1 cellular context compared by ENCODE assay signal in genomic region chr19:1259206-1259872, GRCh38.
TF ChIP-seq lines count a peak whose summit lies in the region.

No MANE protein-coding gene starts in this region.

TF ChIP-seq in HepG2, 621 proteins besides CTCF, POLR2A, EP300 and RAD21 (continued from another document and continues in another):
- peak; percentile 55; the same call in 1 of the 2 replicates for TF ChIP-seq ZNF292 (CRISPR knock-in tag; IDR thresholded peaks at IDR 0.05; ENCODE audit: borderline replicate concordance, low read depth)
- TF ChIP-seq ZNF207 (IDR thresholded peaks at IDR 0.05; ENCODE audit: borderline replicate concordance): no peak
- TF ChIP-seq PREB (CRISPR knock-in tag; IDR thresholded peaks at IDR 0.05): no peak
- TF ChIP-seq SRSF9 (IDR thresholded peaks at IDR 0.05; ENCODE audit: borderline replicate concordance, insufficient read depth, low read depth, low read length, poor library complexity, severe bottlenecking): no peak
- TF ChIP-seq ZNF549 (CRISPR knock-in tag; IDR thresholded peaks at IDR 0.05): no peak
- no peak for TF ChIP-seq ZNF142 (CRISPR knock-in tag; IDR thresholded peaks at IDR 0.05)
- TF ChIP-seq ZNF674 (CRISPR knock-in tag; IDR thresholded peaks at IDR 0.05; ENCODE audit: low read depth): no peak
- no peak for TF ChIP-seq CSRNP2 (CRISPR knock-in tag; conservative IDR thresholded peaks at IDR 0.05; ENCODE audit: low read depth)
- no peak for TF ChIP-seq TRIM24 (CRISPR knock-in tag; IDR thresholded peaks at IDR 0.05)
- peak; percentile 97 for TF ChIP-seq ZFP36L1 (CRISPR knock-in tag; IDR thresholded peaks at IDR 0.05)
- no peak; the same call in 1 of the 2 replicates for TF ChIP-seq NFAT5 (CRISPR knock-in tag; IDR thresholded peaks at IDR 0.05)
- peak; percentile 69 for TF ChIP-seq HOXA5 (CRISPR knock-in tag; IDR thresholded peaks at IDR 0.05)
- no peak; the same call in 1 of the 2 replicates for TF ChIP-seq ZNF12 (CRISPR knock-in tag; IDR thresholded peaks at IDR 0.05)
- TF ChIP-seq TFDP2 (CRISPR knock-in tag; IDR thresholded peaks at IDR 0.05): 0 out of 2 replicates have a peak, but pooled peaks have one; percentile 45
- TF ChIP-seq MIER3 (CRISPR knock-in tag; IDR thresholded peaks at IDR 0.05; ENCODE audit: borderline replicate concordance): peak; percentile 33; the same call in 1 of the 2 replicates
- TF ChIP-seq XRCC5 (optimal IDR thresholded peaks at IDR 0.05; ENCODE audit: low read length): peak; percentile 26
- peak; percentile 98 for TF ChIP-seq TAF15 (IDR thresholded peaks at IDR 0.05; ENCODE audit: low read depth, low read length, poor library complexity, severe bottlenecking)
- TF ChIP-seq SNAPC4 (CRISPR knock-in tag; IDR thresholded peaks at IDR 0.05): no peak
- TF ChIP-seq PHF8 (CRISPR knock-in tag; IDR thresholded peaks at IDR 0.05): peak; percentile 48
- TF ChIP-seq ZNF672 (CRISPR knock-in tag; IDR thresholded peaks at IDR 0.05): no peak
- TF ChIP-seq ZSCAN29 (CRISPR knock-in tag; conservative IDR thresholded peaks at IDR 0.05): peak; percentile 79; the same call in 1 of the 2 replicates
- TF ChIP-seq ZNF329 (CRISPR knock-in tag; IDR thresholded peaks at IDR 0.05; ENCODE audit: low read depth): peak; percentile 96
- no peak for TF ChIP-seq MLXIP (CRISPR knock-in tag; IDR thresholded peaks at IDR 0.05; ENCODE audit: borderline replicate concordance)
- 0 out of 2 replicates have a peak, but pooled peaks have one; percentile 26 for TF ChIP-seq ZNF34 (CRISPR knock-in tag; IDR thresholded peaks at IDR 0.05; ENCODE audit: borderline replicate concordance)
- no peak for TF ChIP-seq ZNF180 (CRISPR knock-in tag; IDR thresholded peaks at IDR 0.05; ENCODE audit: borderline replicate concordance, low read depth)
- TF ChIP-seq GLI4 (CRISPR knock-in tag; IDR thresholded peaks at IDR 0.05; ENCODE audit: borderline replicate concordance): no peak
- peak; percentile 93; the same call in 1 of the 2 replicates for TF ChIP-seq ZC3H4 (CRISPR knock-in tag; IDR thresholded peaks at IDR 0.05; ENCODE audit: borderline replicate concordance)
- peak; percentile 78; the same call in 1 of the 2 replicates for TF ChIP-seq SIN3A (IDR thresholded peaks at IDR 0.05; ENCODE audit: borderline replicate concordance, low read depth, low read length)
- peak; percentile 67 for TF ChIP-seq ZNF224 (CRISPR knock-in tag; IDR thresholded peaks at IDR 0.05)
- 0 out of 2 replicates have a peak, but pooled peaks have one; percentile 59 for TF ChIP-seq ZNF44 (CRISPR knock-in tag; IDR thresholded peaks at IDR 0.05)
- TF ChIP-seq NFE2L2 (IDR thresholded peaks at IDR 0.05; ENCODE audit: low read length): no peak
- no peak for TF ChIP-seq JARID2 (CRISPR knock-in tag; IDR thresholded peaks at IDR 0.05; ENCODE audit: insufficient replicate concordance)
- no peak for TF ChIP-seq PCBP2 (optimal IDR thresholded peaks at IDR 0.05; ENCODE audit: low read depth, low read length, poor library complexity, severe bottlenecking)
- TF ChIP-seq ZMYM3 (CRISPR knock-in tag; IDR thresholded peaks at IDR 0.05): no peak
- TF ChIP-seq HNF4A (CRISPR knock-in tag; IDR thresholded peaks at IDR 0.05): peak; percentile 78
